25 cellular contexts compared by ENCODE assay signal in genomic region chr17:22669721-22670120, GRCh38.
"Had no signal": no experiment of that assay in that cellular context is flagged by ENCODE, and none has a peak within 500 bp of the region (broad histone marks: within the 10 kb centered on the region; RNA-seq: fewer than 3 reads in every experiment).

No MANE protein-coding gene starts in this region.

- H3K27ac Mint-ChIP-seq: dendritic cell treated with granulocyte-macrophage colony-stimulating factor and Interleukin-4, amounts not matched to agents 40 ng/mL and 50 ng/mL, for 4 days; immature natural killer cell; memory B cell; natural killer cell; stimulated activated naive CD8-positive, alpha-beta T cell treated with anti-CD3 and anti-CD28 coated beads, Interleukin-15, amount 100 ng/mL, for 72 hours had no signal

- H3K36me3 ChIP-seq: colonic mucosa, esophagus squamous epithelium, lower lobe of right lung, pancreas, right lobe of liver, suprapubic skin, transverse colon, upper lobe of right lung, uterus had no signal

- H3K9me3 ChIP-seq: colonic mucosa, lower lobe of right lung, pancreas, transverse colon, upper lobe of right lung, uterus had no signal

- DNase-seq: colonic mucosa; effector CD8-positive, alpha-beta T cell; erythroblast; esophagus squamous epithelium; hypothalamus; immature natural killer cell; left ventricle myocardium superior; lower lobe of right lung; natural killer cell; retina; small intestine; stimulated activated CD4-positive, alpha-beta T cell treated with anti-CD3 and anti-CD28 coated beads, Interleukin-12 subunit alpha, Interleukin-12 subunit beta, amount 100 ng/mL, for 4 hours; stimulated activated CD4-positive, alpha-beta T cell treated with anti-CD3 and anti-CD28 coated beads, Interleukin-1b, Interleukin-23, amount 100 ng/mL, for 48 hours; stimulated activated CD4-positive, alpha-beta T cell treated with anti-CD3 and anti-CD28 coated beads, Interleukin-4, amount 100 ng/mL, for 1 hour; stimulated activated CD8-positive, alpha-beta memory T cell treated with anti-CD3 and anti-CD28 coated beads, Interleukin-4, amount 100 ng/mL, for 48 hours; stimulated activated naive CD4-positive, alpha-beta T cell; stimulated activated naive CD8-positive, alpha-beta T cell treated with anti-CD3 and anti-CD28 coated beads, Interleukin-15, amount 100 ng/mL, for 72 hours; transverse colon; upper lobe of right lung; uterus had no signal

- H3K27ac ChIP-seq: colonic mucosa, esophagus squamous epithelium, lower lobe of right lung, pancreas, right lobe of liver, suprapubic skin, transverse colon, upper lobe of right lung, uterus had no signal

- H3K4me1 Mint-ChIP-seq: immature natural killer cell; memory B cell; natural killer cell; stimulated activated naive CD8-positive, alpha-beta T cell treated with anti-CD3 and anti-CD28 coated beads, Interleukin-15, amount 100 ng/mL, for 72 hours had no signal

- H3K4me3 Mint-ChIP-seq: dendritic cell treated with granulocyte-macrophage colony-stimulating factor and Interleukin-4, amounts not matched to agents 40 ng/mL and 50 ng/mL, for 4 days; immature natural killer cell; memory B cell; natural killer cell; stimulated activated naive CD8-positive, alpha-beta T cell treated with anti-CD3 and anti-CD28 coated beads, Interleukin-15, amount 100 ng/mL, for 72 hours had no signal

- H3K4me1 ChIP-seq: colonic mucosa, esophagus squamous epithelium, lower lobe of right lung, pancreas, right lobe of liver, suprapubic skin, transverse colon, upper lobe of right lung, uterus had no signal

- H3K4me3 ChIP-seq: colonic mucosa, esophagus squamous epithelium, lower lobe of right lung, pancreas, right lobe of liver, suprapubic skin, transverse colon, upper lobe of right lung, uterus had no signal

- ATAC-seq: left ventricle myocardium superior; lower lobe of right lung; natural killer cell; pancreas; right lobe of liver; stimulated activated naive CD8-positive, alpha-beta T cell treated with anti-CD3 and anti-CD28 coated beads, Interleukin-15, amount 100 ng/mL, for 72 hours; upper lobe of right lung had no signal

- H3K27me3 Mint-ChIP-seq: dendritic cell treated with granulocyte-macrophage colony-stimulating factor and Interleukin-4, amounts not matched to agents 40 ng/mL and 50 ng/mL, for 4 days; memory B cell; stimulated activated naive CD8-positive, alpha-beta T cell treated with anti-CD3 and anti-CD28 coated beads, Interleukin-15, amount 100 ng/mL, for 72 hours had no signal

- H3K27me3 ChIP-seq: colonic mucosa, esophagus squamous epithelium, pancreas, right lobe of liver, suprapubic skin, transverse colon, upper lobe of right lung, uterus had no signal

- H3K36me3 Mint-ChIP-seq: memory B cell had no signal

- H3K9me3 Mint-ChIP-seq: memory B cell; stimulated activated naive CD8-positive, alpha-beta T cell treated with anti-CD3 and anti-CD28 coated beads, Interleukin-15, amount 100 ng/mL, for 72 hours had no signal
